15 cellular contexts compared by ENCODE assay signal in the genomic region with DNA sequence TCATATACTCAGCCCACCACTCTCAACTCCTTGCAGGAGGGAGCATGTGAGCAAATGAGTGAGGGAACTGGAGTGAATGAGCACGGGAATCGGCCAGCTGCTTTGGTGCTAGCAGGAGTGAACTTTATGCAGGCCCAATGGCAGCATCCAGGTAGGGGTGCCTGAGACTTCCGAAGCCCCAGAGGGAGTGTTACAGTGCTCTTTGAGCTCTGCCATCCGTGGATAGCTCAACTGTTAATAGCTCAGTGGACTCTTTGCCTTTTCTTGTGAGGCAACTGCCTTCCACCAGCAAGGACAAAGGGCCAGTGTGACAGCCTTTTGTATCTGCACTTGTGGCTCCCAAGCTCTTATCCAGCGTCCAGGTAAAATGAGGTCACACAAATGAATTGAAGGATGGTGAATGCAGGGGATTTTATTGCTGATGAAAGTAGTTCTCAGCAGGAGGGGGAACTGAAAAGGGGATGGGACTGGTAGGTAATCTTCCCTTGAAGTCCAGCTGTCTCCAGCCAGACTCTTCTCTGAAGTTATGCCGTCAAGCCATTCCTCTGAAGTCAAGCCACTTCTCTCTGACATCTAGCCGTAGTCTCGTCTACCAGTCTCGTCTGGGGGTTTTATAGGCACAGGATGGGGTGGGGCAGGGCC.
"Had no signal": no experiment of that assay in that cellular context is flagged by ENCODE, and none has a peak within 500 bp of the region (broad histone marks: within the 10 kb centered on the region; RNA-seq: fewer than 3 reads in every experiment).

No MANE protein-coding gene starts in this region.

- H3K27ac Mint-ChIP-seq: activated B cell treated with CpG ODN at 0.5 μM for 24 hours; activated CD4-positive, alpha-beta memory T cell treated with anti-CD3 and anti-CD28 coated beads for 36 hours; activated naive CD4-positive, alpha-beta T cell treated with anti-CD3 and anti-CD28 coated beads for 36 hours had no signal

- H3K4me3 Mint-ChIP-seq: activated B cell treated with CpG ODN at 0.5 μM for 24 hours; activated CD4-positive, alpha-beta memory T cell treated with anti-CD3 and anti-CD28 coated beads for 36 hours; activated naive CD4-positive, alpha-beta T cell treated with anti-CD3 and anti-CD28 coated beads for 36 hours; activated T-cell treated with anti-CD3 and anti-CD28 coated beads, Interleukin-2, amount 50 U/mL, for 4 hours had no signal

- H3K27me3 Mint-ChIP-seq: activated B cell treated with CpG ODN at 0.5 μM for 24 hours; activated CD4-positive, alpha-beta memory T cell treated with anti-CD3 and anti-CD28 coated beads for 36 hours had no signal

- DNase-seq: activated B cell treated with CpG ODN at 0.5 μM for 24 hours; activated CD4-positive, alpha-beta memory T cell treated with anti-CD3 and anti-CD28 coated beads for 36 hours; activated CD4-positive, alpha-beta T cell treated with anti-CD3 and anti-CD28 coated beads for 4 hours; activated naive CD4-positive, alpha-beta T cell treated with anti-CD3 and anti-CD28 coated beads for 36 hours; activated T-cell treated with anti-CD3 and anti-CD28 coated beads, Interleukin-2, amount 50 U/mL, for 4 hours; aorta; brain microvascular endothelial cell; central memory CD4-positive, alpha-beta T cell; colonic mucosa; effector CD4-positive, alpha-beta T cell; left lung; retina; stimulated activated CD4-positive, alpha-beta T cell treated with anti-CD3 and anti-CD28 coated beads, Interleukin-2, amount 100 ng/mL, for 24 hours; stimulated activated naive CD4-positive, alpha-beta T cell treated with Interleukin-2 at 50 U/mL for 16 hours; thyroid gland had no signal

- H3K27me3 ChIP-seq: brain microvascular endothelial cell, colonic mucosa, left lung, thyroid gland had no signal

- ATAC-seq: activated T-cell treated with anti-CD3 and anti-CD28 coated beads, Interleukin-2, amount 50 U/mL, for 4 hours; left lung had no signal

- H3K9me3 ChIP-seq: colonic mucosa, left lung, thyroid gland had no signal

- H3K27ac ChIP-seq: brain microvascular endothelial cell, colonic mucosa, left lung, thyroid gland had no signal

- H3K4me3 ChIP-seq: colonic mucosa, left lung, thyroid gland had no signal

- H3K36me3 ChIP-seq: brain microvascular endothelial cell, colonic mucosa, thyroid gland had no signal
